22 cellular contexts compared by ENCODE assay signal in the genomic region with DNA sequence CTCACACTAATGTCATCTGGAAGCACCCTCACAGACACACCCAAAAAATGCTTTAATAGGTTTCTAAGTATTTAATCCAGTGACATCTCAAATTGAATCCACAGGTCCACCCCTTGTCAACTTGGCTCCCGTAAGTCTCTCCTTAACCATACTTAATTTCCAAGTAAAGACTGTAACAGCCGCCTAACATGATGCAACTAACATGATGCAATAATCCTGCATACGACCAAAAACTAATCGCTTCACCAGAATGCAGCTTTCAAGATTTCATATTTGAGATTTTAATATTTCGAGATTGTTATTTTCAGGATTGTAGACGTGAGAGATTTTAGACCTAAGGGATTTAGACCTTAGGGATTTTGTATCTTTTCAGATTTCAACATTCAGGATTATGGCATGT.
"Had no signal": no experiment of that assay in that cellular context is flagged by ENCODE, and none has a peak within 500 bp of the region (broad histone marks: within the 10 kb centered on the region; RNA-seq: fewer than 3 reads in every experiment).

No MANE protein-coding gene starts in this region.

- DNase-seq: activated CD4-positive, alpha-beta T cell treated with anti-CD3 and anti-CD28 coated beads, Interleukin-2, amount 50 U/mL, for 1 hour; activated CD8-positive, alpha-beta memory T cell treated with anti-CD3 and anti-CD28 coated beads for 24 hours; activated naive CD8-positive, alpha-beta T cell treated with anti-CD3 and anti-CD28 coated beads, Interleukin-2, amount 10 ng/mL, durations not matched to agents 7 days and 5 days; anterior cingulate cortex; brain microvascular endothelial cell; cortex of kidney; effector CD4-positive, alpha-beta T cell; hippocampal formation; kidney; left ventricle myocardium superior; mesenchymal stem cell; natural killer cell; nucleus accumbens; stimulated activated CD4-positive, alpha-beta T cell treated with anti-CD3 and anti-CD28 coated beads, Interleukin-15, amount 100 ng/mL, for 24 hours; stimulated activated CD4-positive, alpha-beta T cell treated with anti-CD3 and anti-CD28 coated beads, Interleukin-4, amount 100 ng/mL, for 1 hour; stimulated activated naive B cell treated with anti-CD40 and anti-IgM and Interleukin-4, amounts not matched to agents 10 μg/mL and 1 μg/mL and 100 μg/mL, for 72 hours; tibial artery; uterus had no signal

- H3K36me3 ChIP-seq: brain microvascular endothelial cell, esophagus muscularis mucosa, right atrium auricular region, tibial artery, uterus had no signal

- H3K4me3 ChIP-seq: esophagus muscularis mucosa, right atrium auricular region, skin epidermis, tibial artery, uterus had no signal

- H3K4me1 ChIP-seq: uterus had no signal

- ATAC-seq: activated CD4-positive, CD25-positive, alpha-beta regulatory T cell treated with anti-CD3 and anti-CD28 coated beads, Interleukin-2, amount 50 U/mL, for 24 hours; left ventricle myocardium superior; natural killer cell; stimulated activated naive B cell treated with anti-CD40 and anti-IgM and Interleukin-4, amounts not matched to agents 10 μg/mL and 1 μg/mL and 100 μg/mL, for 72 hours had no signal

- H3K27me3 ChIP-seq: brain microvascular endothelial cell, esophagus muscularis mucosa, right atrium auricular region, tibial artery, uterus had no signal

- H3K9me3 ChIP-seq: esophagus muscularis mucosa, right atrium auricular region, tibial artery, uterus had no signal

- H3K27ac ChIP-seq: brain microvascular endothelial cell, esophagus muscularis mucosa, right atrium auricular region, skin epidermis, tibial artery, uterus had no signal
